In the genomic region with DNA sequence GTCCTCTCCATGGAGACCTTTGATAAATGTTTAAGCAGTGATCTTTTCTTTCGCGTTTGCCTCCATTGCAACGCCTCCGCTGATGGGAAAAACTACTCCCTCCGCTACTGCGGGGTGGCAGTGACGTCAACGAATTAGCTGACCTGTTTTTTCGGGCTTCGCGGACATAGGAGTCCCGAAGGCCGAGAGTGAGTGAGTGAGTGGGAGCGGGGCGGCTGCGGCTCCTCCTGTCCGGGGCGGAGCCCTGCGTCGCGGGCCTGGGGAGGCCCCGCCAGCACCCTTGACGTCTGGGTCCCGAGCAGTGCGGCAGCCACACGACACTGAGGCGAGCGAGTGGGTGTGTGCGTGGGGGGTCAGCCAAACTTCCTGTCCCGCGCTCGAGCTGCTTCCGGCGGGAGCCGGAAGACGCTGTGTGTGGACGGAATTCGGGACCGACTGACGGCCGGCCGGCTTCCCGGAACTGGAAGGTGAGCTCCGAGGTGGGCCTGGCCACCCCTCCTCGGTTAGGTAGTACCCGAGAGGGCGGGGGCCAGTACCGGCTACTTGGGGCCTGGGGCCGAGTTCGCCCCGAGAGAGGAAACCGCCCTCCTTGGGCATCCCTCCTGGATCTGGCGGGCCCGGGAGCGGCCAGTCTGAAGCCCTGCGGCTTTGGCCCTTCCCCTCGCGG, we compare ENCODE assay signal across 8 cellular contexts. TPM values are rescaled to one million over a fixed set of nuclear protein-coding genes. Genes with fewer than 3 reads are reported as not detected.
DNase-seq lines count a peak whose midpoint lies in the region; ATAC-seq and TF ChIP-seq lines count a peak whose summit lies in the region.

A gene with protein sequence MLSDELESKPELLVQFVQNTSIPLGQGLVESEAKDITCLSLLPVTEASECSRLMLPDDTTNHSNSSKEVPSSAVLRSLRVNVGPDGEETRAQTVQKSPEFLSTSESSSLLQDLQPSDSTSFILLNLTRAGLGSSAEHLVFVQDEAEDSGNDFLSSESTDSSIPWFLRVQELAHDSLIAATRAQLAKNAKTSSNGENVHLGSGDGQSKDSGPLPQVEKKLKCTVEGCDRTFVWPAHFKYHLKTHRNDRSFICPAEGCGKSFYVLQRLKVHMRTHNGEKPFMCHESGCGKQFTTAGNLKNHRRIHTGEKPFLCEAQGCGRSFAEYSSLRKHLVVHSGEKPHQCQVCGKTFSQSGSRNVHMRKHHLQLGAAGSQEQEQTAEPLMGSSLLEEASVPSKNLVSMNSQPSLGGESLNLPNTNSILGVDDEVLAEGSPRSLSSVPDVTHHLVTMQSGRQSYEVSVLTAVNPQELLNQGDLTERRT (plus strand): TSS at position 411 of the 667 bp plus-strand sequence. CDS start 5,317 bp downstream, outside the sequence.

- no peaks in the 10 kb centered on the region for H3K27me3 Mint-ChIP-seq in dendritic cell treated with granulocyte-macrophage colony-stimulating factor and Interleukin-4, amounts not matched to agents 40 ng/mL and 50 ng/mL, for 4 days

- H3K9me3 Mint-ChIP-seq in dendritic cell treated with granulocyte-macrophage colony-stimulating factor and Interleukin-4, amounts not matched to agents 40 ng/mL and 50 ng/mL, for 4 days: no peaks in the 10 kb centered on the region

- H3K4me3 ChIP-seq in left lung: peak within 1 kb of the TSS; percentile 77 to 89

- no peaks in the 10 kb centered on the region for H3K36me3 ChIP-seq in left lung

- no peak for TF ChIP-seq CTCF in left lung (IDR thresholded peaks at IDR 0.05)

- H3K27ac Mint-ChIP-seq in dendritic cell treated with granulocyte-macrophage colony-stimulating factor and Interleukin-4, amounts not matched to agents 40 ng/mL and 50 ng/mL, for 4 days: peak within 1 kb of the TSS; percentile 97

- peak within 1 kb of the TSS; percentile 88 for H3K4me3 Mint-ChIP-seq in dendritic cell treated with granulocyte-macrophage colony-stimulating factor and Interleukin-4, amounts not matched to agents 40 ng/mL and 50 ng/mL, for 4 days

- no peaks in the 10 kb centered on the region for H3K9me3 ChIP-seq in left lung

- no peaks in the 10 kb centered on the region for H3K27me3 ChIP-seq in left lung

- H3K4me1 ChIP-seq in left lung: peaks cover 16 to 35% of the 10 kb centered on the region in 2 donors

- H3K27ac ChIP-seq in left lung: peak within 1 kb of the TSS; percentile 93 to 96

- ATAC-seq in GM19372 (IDR thresholded peaks at IDR 0.05; ENCODE audit: low read depth, unreplicated experiment) (peak; percentile 94), HG03558 (IDR thresholded peaks at IDR 0.05; ENCODE audit: extremely low read depth, unreplicated experiment) (peak; percentile 80), left lung (peak; percentile 99)

- DNase-seq in C1 segment of cervical spinal cord (lab: John Stamatoyannopoulos, UW) (peak; percentile 51 to 94 (median 83)), NCI-H748 treated with DMSO at 0.1 percent for 48 hours (lab: John Stamatoyannopoulos, UW) (peak; percentile 78), left lung (peak; percentile 96 to 98)
- DNase-seq in activated CD4-positive, alpha-beta T cell treated with anti-CD3 and anti-CD28 coated beads, Interleukin-2, amount 50 U/mL, for 24 hours (ENCODE audit: low read depth in 1 of 2, low spot score in 1 of 2): peak; percentile 81 to 88
- DNase-seq in stimulated activated CD4-positive, alpha-beta T cell treated with anti-CD3 and anti-CD28 coated beads, Interleukin-2, amount 100 ng/mL, for 48 hours: peak; percentile 89 to 93

- H3K4me1 Mint-ChIP-seq in dendritic cell treated with granulocyte-macrophage colony-stimulating factor and Interleukin-4, amounts not matched to agents 40 ng/mL and 50 ng/mL, for 4 days (ENCODE audit: low read depth): peaks cover 38% of the 10 kb centered on the region

- intact Hi-C loops in dendritic cell treated with granulocyte-macrophage colony-stimulating factor and Interleukin-4, amounts not matched to agents 40 ng/mL and 50 ng/mL, for 4 days (cut with micrococcal nuclease): loop anchor here (1.0 kb wide), 1 partner anchor 34 kb away; no protein-coding TSS in a partner anchor
- intact Hi-C loops in left lung (cut with DNase I): no loop called here

- peaks cover 18% of the 10 kb centered on the region for H3K36me3 Mint-ChIP-seq in dendritic cell treated with granulocyte-macrophage colony-stimulating factor and Interleukin-4, amounts not matched to agents 40 ng/mL and 50 ng/mL, for 4 days (ENCODE audit: low read depth)

RNA-seq across cellular contexts. Expression of the gene that starts here (rescaled TPM):
- 10 to 100 TPM; 38.7 to 41.6 TPM for total RNA-seq in left lung

Comparison
In these comparisons a context has a peak if more than half of its experiments do, and no peak if none do; other contexts are left out.
1. Peak in every context shown above with its lines: DNase-seq, ATAC-seq, H3K4me3 ChIP-seq and H3K27ac ChIP-seq.